ENCODE assay signal across 17 cellular contexts in the genomic region with DNA sequence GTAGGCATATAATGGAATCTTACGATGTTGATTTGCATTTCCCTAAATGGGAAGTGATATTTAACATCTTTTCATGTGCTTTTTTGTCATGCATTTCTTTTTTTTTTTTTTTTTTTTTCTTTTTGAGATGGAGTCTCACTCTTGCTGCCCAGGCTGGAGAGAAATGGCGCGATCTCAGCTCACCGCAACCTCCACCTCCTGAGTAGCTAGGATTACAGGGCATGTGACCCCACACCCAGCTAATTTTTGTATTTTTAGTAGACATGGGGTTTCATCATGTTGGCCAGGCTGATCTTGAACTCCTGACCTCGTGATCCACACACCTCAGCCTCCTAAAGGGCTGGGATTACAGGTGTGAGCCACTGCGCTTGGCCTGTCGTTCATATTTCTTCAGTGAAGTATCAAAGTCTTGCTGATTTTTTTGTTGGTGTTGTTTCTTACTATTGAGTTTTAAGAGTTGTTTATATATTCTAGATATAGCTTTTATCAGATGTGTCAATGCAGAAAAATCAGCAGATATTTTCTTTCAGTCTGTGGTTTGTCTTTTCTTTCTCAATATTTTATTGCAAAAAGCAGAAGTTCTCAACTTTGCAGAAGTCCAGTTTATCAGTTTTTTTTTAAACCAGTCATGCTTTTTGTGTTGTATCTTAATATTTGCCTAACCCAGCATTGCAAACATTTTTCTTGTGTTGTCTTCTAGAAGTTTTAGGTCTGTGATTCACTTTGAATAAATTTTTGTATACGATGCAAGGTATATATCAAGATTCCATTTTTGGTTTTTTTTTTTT. TPM values are rescaled to one million over a fixed set of nuclear protein-coding genes. Genes with fewer than 3 reads are reported as not detected.
"Had no signal": no experiment of that assay in that cellular context is flagged by ENCODE, and none has a peak within 500 bp of the region (broad histone marks: within the 10 kb centered on the region; RNA-seq: fewer than 3 reads in every experiment).

No MANE protein-coding gene starts in this region.

- H3K27ac Mint-ChIP-seq: activated naive CD8-positive, alpha-beta T cell treated with anti-CD3 and anti-CD28 coated beads, Interleukin-2, amount 10 ng/mL, durations not matched to agents 7 days and 5 days; memory B cell; nephron; stimulated activated naive B cell treated with anti-CD40 and anti-IgM and Interleukin-4, amounts not matched to agents 10 μg/mL and 1 μg/mL and 100 μg/mL, for 72 hours; T-helper 17 cell had no signal

- H3K36me3 ChIP-seq: esophagus squamous epithelium, prostate gland, right lobe of liver had no signal

- H3K4me1 Mint-ChIP-seq: T-helper 17 cell had no signal

- H3K36me3 Mint-ChIP-seq: memory B cell; stimulated activated naive B cell treated with anti-CD40 and anti-IgM and Interleukin-4, amounts not matched to agents 10 μg/mL and 1 μg/mL and 100 μg/mL, for 72 hours had no signal

- H3K9me3 Mint-ChIP-seq: activated naive CD8-positive, alpha-beta T cell treated with anti-CD3 and anti-CD28 coated beads, Interleukin-2, amount 10 ng/mL, durations not matched to agents 7 days and 5 days; memory B cell; nephron; stimulated activated naive B cell treated with anti-CD40 and anti-IgM and Interleukin-4, amounts not matched to agents 10 μg/mL and 1 μg/mL and 100 μg/mL, for 72 hours had no signal

- H3K27me3 Mint-ChIP-seq: activated naive CD8-positive, alpha-beta T cell treated with anti-CD3 and anti-CD28 coated beads, Interleukin-2, amount 10 ng/mL, durations not matched to agents 7 days and 5 days; memory B cell; stimulated activated naive B cell treated with anti-CD40 and anti-IgM and Interleukin-4, amounts not matched to agents 10 μg/mL and 1 μg/mL and 100 μg/mL, for 72 hours had no signal

- H3K4me3 Mint-ChIP-seq: activated naive CD8-positive, alpha-beta T cell treated with anti-CD3 and anti-CD28 coated beads, Interleukin-2, amount 10 ng/mL, durations not matched to agents 7 days and 5 days; memory B cell; nephron; stimulated activated naive B cell treated with anti-CD40 and anti-IgM and Interleukin-4, amounts not matched to agents 10 μg/mL and 1 μg/mL and 100 μg/mL, for 72 hours; T-helper 17 cell had no signal

- H3K27me3 ChIP-seq: right lobe of liver had no signal

- DNase-seq: activated effector memory CD4-positive, alpha-beta T cell treated with Interleukin-2 at 50 U/mL for 16 hours; activated naive CD8-positive, alpha-beta T cell treated with anti-CD3 and anti-CD28 coated beads, Interleukin-2, amount 10 ng/mL, durations not matched to agents 7 days and 5 days; activated T-cell treated with anti-CD3 and anti-CD28 coated beads, Interleukin-2, amount 50 U/mL, for 1 hour; aorta; esophagus squamous epithelium; foreskin fibroblast; right lobe of liver; stimulated activated CD4-positive, alpha-beta T cell treated with anti-CD3 and anti-CD28 coated beads, Interleukin-1b, Interleukin-23, amount 100 ng/mL, for 48 hours; stimulated activated naive B cell treated with anti-CD40 and anti-IgM and Interleukin-4, amounts not matched to agents 10 μg/mL and 1 μg/mL and 100 μg/mL, for 72 hours; T-helper 17 cell had no signal

- H3K4me3 ChIP-seq: esophagus squamous epithelium, prostate gland, right lobe of liver had no signal

- H3K27ac ChIP-seq: right lobe of liver had no signal

- ATAC-seq: activated CD4-positive, CD25-positive, alpha-beta regulatory T cell treated with anti-CD3 and anti-CD28 coated beads, Interleukin-2, amount 50 U/mL, for 24 hours; left lobe of liver; right lobe of liver; stimulated activated naive B cell treated with anti-CD40 and anti-IgM and Interleukin-4, amounts not matched to agents 10 μg/mL and 1 μg/mL and 100 μg/mL, for 72 hours; T-helper 17 cell had no signal

- H3K9me3 ChIP-seq: esophagus squamous epithelium, prostate gland, right lobe of liver had no signal

RNA-seq across cellular contexts. Expression of a gene that starts 45.1 kb away (rescaled TPM):
- total RNA-seq: activated naive CD8-positive, alpha-beta T cell treated with anti-CD3 and anti-CD28 coated beads, Interleukin-2, amount 10 ng/mL, durations not matched to agents 7 days and 5 days; aorta; bronchial epithelial cell; esophagus squamous epithelium; left lobe of liver; omental fat pad; prostate gland; right lobe of liver; T-helper 17 cell had no signal
